Comparison of ENCODE assay signal across 18 cellular contexts in genomic region chr2:187873132-187873531, GRCh38.
"Had no signal": no experiment of that assay in that cellular context is flagged by ENCODE, and none has a peak within 500 bp of the region (broad histone marks: within the 10 kb centered on the region; RNA-seq: fewer than 3 reads in every experiment).

No MANE protein-coding gene starts in this region.

- H3K27ac ChIP-seq: colonic mucosa, foreskin keratinocyte, parathyroid adenoma, prostate gland, sigmoid colon, skin epidermis, suprapubic skin, thyroid gland had no signal

- H3K27me3 ChIP-seq: colonic mucosa, foreskin keratinocyte, sigmoid colon, suprapubic skin, thyroid gland had no signal

- ATAC-seq: foreskin keratinocyte; naive thymus-derived CD4-positive, alpha-beta T cell; stimulated activated effector memory CD8-positive, alpha-beta T cell treated with anti-CD3 and anti-CD28 coated beads, Interleukin-12 subunit alpha, Interleukin-12 subunit beta, amount 100 ng/mL, for 72 hours; stimulated activated naive CD8-positive, alpha-beta T cell treated with anti-CD3 and anti-CD28 coated beads, Interleukin-15, Interleukin-2, amounts not matched to agents 100 U/mL and 50 U/mL, for 24 hours had no signal

- H3K36me3 ChIP-seq: colonic mucosa, prostate gland, sigmoid colon, suprapubic skin, thyroid gland had no signal

- DNase-seq: colonic mucosa; dermis blood vessel endothelial cell; erythroblast; foreskin keratinocyte; naive thymus-derived CD4-positive, alpha-beta T cell; nephron progenitor cell; sigmoid colon; stimulated activated CD4-positive, alpha-beta T cell treated with anti-CD3 and anti-CD28 coated beads, Interleukin-4, amount 100 ng/mL, for 1 hour; stimulated activated CD8-positive, alpha-beta memory T cell treated with anti-CD3 and anti-CD28 coated beads, Interleukin-4, amount 100 ng/mL, for 48 hours; stimulated activated naive CD8-positive, alpha-beta T cell treated with anti-CD3 and anti-CD28 coated beads, Interleukin-15, Interleukin-2, amounts not matched to agents 100 U/mL and 50 U/mL, for 24 hours; thyroid gland had no signal

- H3K4me1 ChIP-seq: colonic mucosa, foreskin keratinocyte, parathyroid adenoma, prostate gland, sigmoid colon, suprapubic skin, thyroid gland had no signal

- H3K9me3 ChIP-seq: colonic mucosa, prostate gland, sigmoid colon, suprapubic skin, thyroid gland had no signal

- H3K4me3 ChIP-seq: colonic mucosa, lung, prostate gland, sigmoid colon, skin epidermis, suprapubic skin, thyroid gland had no signal

- FAIRE-seq: urothelium cell line had no signal
